Comparison of ENCODE assay signal across 19 cellular contexts in the genomic region with DNA sequence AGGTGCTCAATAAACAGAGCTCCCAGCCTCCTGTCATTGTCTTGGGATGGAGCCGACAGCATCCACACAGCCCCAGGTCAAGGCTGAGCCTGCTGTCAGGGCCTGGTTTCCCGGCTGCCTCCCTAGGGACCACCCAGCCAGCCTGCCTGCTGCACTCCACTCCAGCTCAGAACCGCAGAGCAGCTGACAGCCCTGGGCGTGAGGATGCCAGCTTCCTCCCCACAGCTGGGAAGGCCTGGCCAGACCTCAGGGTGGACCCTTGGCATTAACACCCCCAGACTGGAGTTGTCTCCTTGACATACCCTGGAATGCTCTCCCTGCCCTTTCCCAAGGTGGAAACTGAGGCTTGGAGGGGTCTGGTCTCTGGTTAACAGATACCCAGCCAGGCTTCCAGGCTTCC.
A peak's percentile ranks its signal among the peaks of the same experiment; 100 is the strongest.
DNase-seq lines count a peak whose midpoint lies in the region; FAIRE-seq and TF ChIP-seq lines count a peak whose summit lies in the region.
"Had no signal": no experiment of that assay in that cellular context is flagged by ENCODE, and none has a peak within 500 bp of the region (broad histone marks: within the 10 kb centered on the region; RNA-seq: fewer than 3 reads in every experiment).

No MANE protein-coding gene starts in this region.

- DNase-seq in NCI-H2107 treated with DMSO at 0.1 percent for 48 hours (lab: John Stamatoyannopoulos, UW; ENCODE audit: unreplicated experiment) (peak; percentile 35), NCI-H2107 (lab: John Stamatoyannopoulos, UW) (no peak), GM13976 (ENCODE audit: low spot score) (peak; percentile 18), H1 (ENCODE audit: low read depth in 1 of 2, low spot score in 2 of 2) (no peak), neuronal stem cell (ENCODE audit: low spot score) (no peak), DMS153 treated with DMSO at 0.1 percent for 48 hours (lab: John Stamatoyannopoulos, UW; ENCODE audit: unreplicated experiment) (no peak), activated gamma-delta T cell (lab: John Stamatoyannopoulos, UW) (no peak)
- no peak for DNase-seq in activated CD4-positive, alpha-beta T cell treated with anti-CD3 and anti-CD28 coated beads for 48 hours
- DNase-seq: COR-L47, DMS53, HFFc6, NCI-H1105, NCI-H2029, NCI-H345, NCI-H69 had no signal

- WGBS in H1 (ENCODE audit: extremely low coverage in 1 of 2, insufficient coverage in 1 of 2, insufficient read length in 1 of 2, insufficient replicate concordance in 2 of 2, low coverage in 1 of 2, low lambda C conversion rate in 2 of 2, missing lambda C conversion rate in 1 of 2), 2 experiments = 72% methylated on average over 2 of the region's 4 CpGs; no CpG with 5 or more reads in 1 of the 2 experiments
- WGBS in neuronal stem cell (ENCODE audit: extremely low coverage in 2 of 2, insufficient read length in 2 of 2, insufficient replicate concordance in 1 of 2), 2 donors = no CpG with 5 or more reads among the region's 4 CpGs

- FAIRE-seq in H1 (lab: Jason Lieb, UNC) = no peak
- FAIRE-seq: A549, GM19239, HepG2 had no signal

- H3K9me3 ChIP-seq in H1 (ENCODE audit: insufficient read depth in 2 of 2, low read depth in 1 of 2, low read length in 1 of 2) = peaks cover 0 to 1% of the 10 kb centered on the region in 2 experiments; a peak in 1 of 4 replicates
- H3K9me3 ChIP-seq in neuronal stem cell (replicated peaks in 1 of 2; ENCODE audit: control insufficient read depth in 2 of 2, insufficient read depth in 1 of 2, low read depth in 1 of 2, low read length in 2 of 2) = peaks cover 1 to 2% of the 10 kb centered on the region in 2 donors

- no peak overlapping the region for H3K56ac ChIP-seq in H1 (replicated peaks; ENCODE audit: insufficient read length, low read depth, low read length)

- H3K36me3 ChIP-seq in H1 (ENCODE audit: control insufficient read depth in 2 of 4, insufficient read depth in 4 of 4, low read length in 3 of 4) = no peaks in the 10 kb centered on the region
- no peaks in the 10 kb centered on the region for H3K36me3 ChIP-seq in neuronal stem cell (replicated peaks in 1 of 2; ENCODE audit: control insufficient read depth in 2 of 2, insufficient read depth in 2 of 2, low read length in 2 of 2)

- TF ChIP-seq EP300 in H1 (IDR thresholded peaks at IDR 0.05; ENCODE audit: borderline replicate concordance in 1 of 2, low read depth in 2 of 2, low read length in 2 of 2) = no peak

- H3K18ac ChIP-seq in H1 (ENCODE audit: extremely low read depth, low read length) (peak overlapping the region; percentile 15; the same call in 1 of the 2 replicates), neuronal stem cell (ENCODE audit: low read length) (peak overlapping the region; percentile 29)

- H3K27me3 ChIP-seq in H1 (replicated peaks in 1 of 4; ENCODE audit: control insufficient read depth in 3 of 4, extremely low read depth in 1 of 4, insufficient read depth in 3 of 4, low read length in 3 of 4) = no peaks in the 10 kb centered on the region
- H3K27me3 ChIP-seq in neuronal stem cell (ENCODE audit: control insufficient read depth in 3 of 3, insufficient read depth in 3 of 3, low read depth in 1 of 3, low read length in 3 of 3) = peaks cover 0 to 14% (median 0%) of the 10 kb centered on the region in 3 experiments

- H3K79me1 ChIP-seq in H1 (ENCODE audit: low read depth, low read length) (0 out of 2 replicates have a peak, but pooled peaks cover 2% of the 10 kb centered on the region), neuronal stem cell (ENCODE audit: low read depth, low read length) (no peaks in the 10 kb centered on the region)

- no peak for TF ChIP-seq POLR2A in H1 (IDR thresholded peaks at IDR 0.05; ENCODE audit: control extremely low read depth in 1 of 2, low read depth in 2 of 2, low read length in 2 of 2)

- no peak overlapping the region for H4K5ac ChIP-seq in H1 (ENCODE audit: insufficient read length, low read depth, low read length)

- no peaks in the 10 kb centered on the region for H3K79me2 ChIP-seq in H1 (ENCODE audit: control insufficient read depth in 1 of 2, insufficient read depth in 2 of 2, low read length in 2 of 2)

- H2BK15ac ChIP-seq in H1 (ENCODE audit: low read length) (no peak overlapping the region), neuronal stem cell (ENCODE audit: low read length) (peak overlapping the region; percentile 17)

- H3K9ac ChIP-seq in H1 (replicated peaks in 1 of 4; ENCODE audit: extremely low read depth in 1 of 4, low read depth in 3 of 4, low read length in 3 of 4) = no peak overlapping the region
- H3K9ac ChIP-seq in neuronal stem cell (ENCODE audit: low read depth, low read length, poor library complexity) = no peak overlapping the region
- H3K9ac ChIP-seq: KMS-11 had no signal

- TF ChIP-seq RAD21 in H1 (IDR thresholded peaks at IDR 0.05 in 1 of 2, conservative IDR thresholded peaks at IDR 0.05 in 1 of 2; ENCODE audit: low read depth in 2 of 2, low read length in 2 of 2) = no peak

- H4K91ac ChIP-seq in H1 (replicated peaks; ENCODE audit: insufficient read length, low read length) (no peak overlapping the region), neuronal stem cell (ENCODE audit: low read depth, low read length, poor library complexity) (peak overlapping the region; percentile 10)

- H3K14ac ChIP-seq in H1 (ENCODE audit: insufficient read length) (no peak overlapping the region), neuronal stem cell (ENCODE audit: low read length) (no peak overlapping the region)

- POLR2A ChIA-PET in H1 (lab: Charles Lee; ENCODE audit: partially characterized antibody) = interaction anchor here (1.1 kb wide), 1 partner anchor 39 kb away, joined by 3 read pairs; no protein-coding TSS in a partner anchor

- peaks cover 0 to 10% (median 4%) of the 10 kb centered on the region in 4 experiments; a peak in 5 of 7 replicates for H3K4me1 ChIP-seq in H1 (replicated peaks in 1 of 4; ENCODE audit: control insufficient read depth in 3 of 4, insufficient read depth in 4 of 4, low read length in 3 of 4)
- H3K4me1 ChIP-seq in neuronal stem cell (ENCODE audit: control insufficient read depth in 2 of 2, insufficient read depth in 1 of 2, low read depth in 1 of 2, low read length in 2 of 2) = peaks cover 2 to 6% of the 10 kb centered on the region in 2 donors
- H3K4me1 ChIP-seq: A549 had no signal

- H2BK12ac ChIP-seq in H1 (ENCODE audit: low read depth, low read length) = no peak overlapping the region
- H2BK12ac ChIP-seq in neuronal stem cell (ENCODE audit: low read length) = no peak overlapping the region

- H3K23ac ChIP-seq in H1 (ENCODE audit: insufficient read length) (no peak overlapping the region), neuronal stem cell (ENCODE audit: low read depth, low read length, poor library complexity) (peak overlapping the region; percentile 38)

- H2BK5ac ChIP-seq in H1 (ENCODE audit: low read depth, low read length) (no peak overlapping the region), neuronal stem cell (ENCODE audit: low read length) (no peak overlapping the region)

- TF ChIP-seq CTCF in GM13976 (IDR thresholded peaks at IDR 0.05; ENCODE audit: borderline replicate concordance, control extremely low read depth, extremely low read depth, insufficient read depth, missing control alignments) (no peak), H1 (IDR thresholded peaks at IDR 0.05; ENCODE audit: control extremely low read depth in 1 of 3, insufficient read depth in 1 of 3, low read depth in 1 of 3, low read length in 3 of 3) (no peak)

- in situ Hi-C loops in GM13976 (cut with MboI; ENCODE audit: low sequenced_read_pairs, unreplicated experiment) = no loop called here

- CTCF ChIA-PET in H1 (lab: Charles Lee; ENCODE audit: partially characterized antibody) = interaction anchor here (1.0 to 3.6 kb wide), 6 partner anchors 9 to 115 kb away, joined by 3 to 13 read pairs (median 5); a partner anchor contains a TSS

- 0 out of 2 replicates have a peak overlapping the region, but pooled peaks have one; percentile 90 for H2BK20ac ChIP-seq in H1 (ENCODE audit: low read length)

- no peak overlapping the region for H3K4ac ChIP-seq in H1 (replicated peaks; ENCODE audit: insufficient read length, low read depth, low read length)
- no peak overlapping the region for H3K4ac ChIP-seq in neuronal stem cell (ENCODE audit: low read length)

- H3K4me2 ChIP-seq in H1 (ENCODE audit: insufficient read depth in 1 of 2, low read depth in 2 of 2, low read length in 2 of 2) (no peak overlapping the region), neuronal stem cell (ENCODE audit: insufficient read depth, low read length, poor library complexity, severe bottlenecking) (no peak overlapping the region)
- H3K4me2 ChIP-seq: A549, KMS-11 had no signal

- H3K27ac ChIP-seq in H1 (ENCODE audit: low read depth, low read length) (no peak overlapping the region), neuronal stem cell (replicated peaks; ENCODE audit: low read length) (no peak overlapping the region)
- H3K27ac ChIP-seq: A549, KMS-11 had no signal

- H3K4me3 ChIP-seq in H1 (ENCODE audit: extremely low read depth in 1 of 4, insufficient read depth in 2 of 4, low read depth in 3 of 4, low read length in 4 of 4) (no peak overlapping the region), neuronal stem cell (ENCODE audit: low read length in 2 of 2) (no peak overlapping the region)
- H3K4me3 ChIP-seq: A549 had no signal

- H2AK5ac ChIP-seq in H1 (ENCODE audit: low read depth, low read length) (no peak overlapping the region), neuronal stem cell (ENCODE audit: low read depth, low read length) (peak overlapping the region; percentile 41)

- H3K23me2 ChIP-seq in H1 (ENCODE audit: low read depth, low read length) = no peaks in the 10 kb centered on the region

- no peak overlapping the region for H2AFZ ChIP-seq in H1 (ENCODE audit: low read length)
- H2AFZ ChIP-seq in neuronal stem cell (ENCODE audit: low read length) = no peak overlapping the region

- H4K8ac ChIP-seq in H1 (ENCODE audit: extremely low read depth, insufficient read depth, low read length) (no peak overlapping the region), neuronal stem cell (ENCODE audit: low read depth, low read length) (no peak overlapping the region)

- H4K20me1 ChIP-seq in H1 (replicated peaks in 1 of 2; ENCODE audit: control insufficient read depth in 1 of 2, insufficient read depth in 2 of 2, low read length in 2 of 2) = peaks cover 0 to 1% of the 10 kb centered on the region in 2 experiments

- H2BK120ac ChIP-seq in H1 (replicated peaks; ENCODE audit: low read depth, low read length) = no peak overlapping the region
- H2BK120ac ChIP-seq in neuronal stem cell (ENCODE audit: low read depth, low read length) = no peak overlapping the region

TF ChIP-seq in H1, 55 proteins besides CTCF, POLR2A, EP300 and RAD21 (continues in another document):
- TF ChIP-seq CEBPB (IDR thresholded peaks at IDR 0.05; ENCODE audit: low read depth, low read length) = no peak
- no peak for TF ChIP-seq JUN (IDR thresholded peaks at IDR 0.05; ENCODE audit: low read depth, low read length)
- no peak for TF ChIP-seq BRCA1 (IDR thresholded peaks at IDR 0.05; ENCODE audit: low read depth, low read length)
- no peak for TF ChIP-seq FOSL1 (IDR thresholded peaks at IDR 0.05; ENCODE audit: insufficient read depth, low read depth, low read length)
- no peak for TF ChIP-seq GABPA (IDR thresholded peaks at IDR 0.05; ENCODE audit: borderline replicate concordance, insufficient read depth, low read length)
- TF ChIP-seq NANOG (IDR thresholded peaks at IDR 0.05; ENCODE audit: insufficient read depth, low read depth, low read length, poor library complexity, severe bottlenecking) = no peak
- TF ChIP-seq CBX8 (IDR thresholded peaks at IDR 0.05; ENCODE audit: borderline replicate concordance, low read depth, low read length) = no peak

Comparison
In these comparisons a context has a peak if more than half of its experiments do, and no peak if none do; other contexts are left out.
1. DNase-seq: peak in NCI-H2107 treated with DMSO at 0.1 percent for 48 hours (single experiment) and GM13976 (single experiment); none in NCI-H2107 (single experiment), H1 (0 of 2), neuronal stem cell (single experiment), DMS153 treated with DMSO at 0.1 percent for 48 hours (single experiment), activated gamma-delta T cell (single experiment) and activated CD4-positive, alpha-beta T cell treated with anti-CD3 and anti-CD28 coated beads for 48 hours (single experiment).